8 cellular contexts compared by ENCODE assay signal in genomic region chr2:102251042-102251848, GRCh38.
DNase-seq lines count a peak whose midpoint lies in the region; TF ChIP-seq lines count a peak whose summit lies in the region.

No MANE protein-coding gene starts in this region.

- H3K4me3 Mint-ChIP-seq in neural crest cell, result peak overlapping the region; percentile 81

- H3K27me3 Mint-ChIP-seq in neural crest cell (ENCODE audit: low read depth), result peaks cover 66% of the 10 kb centered on the region

- no peak overlapping the region for H3K27ac Mint-ChIP-seq in neural crest cell (ENCODE audit: unreplicated experiment)

- POLR2A ChIA-PET in HEK293T (lab: Yijun Ruan, JAX), result no interaction called here

- H3K27me3 ChIP-seq in esophagus muscularis mucosa (peaks cover 0 to 19% (median 0%) of the 10 kb centered on the region in 4 donors), thyroid gland (no peaks in the 10 kb centered on the region)

- TF ChIP-seq POLR2A in esophagus muscularis mucosa (IDR thresholded peaks at IDR 0.05; ENCODE audit: low read depth) (no peak), thyroid gland (IDR thresholded peaks at IDR 0.05) (no peak)

- DNase-seq in EH (ENCODE audit: low read depth), result peak; percentile 44
- peak in 49 of 76 experiments; percentile 3 to 57 (median 23) for DNase-seq in HUDEP-2 (lab: John Stamatoyannopoulos, UW; ENCODE audit: unreplicated experiment in 76 of 76)
- peak; percentile 64 for DNase-seq in activated CD8-positive, alpha-beta memory T cell treated with anti-CD3 and anti-CD28 coated beads, Interleukin-2, amount 50 U/mL, for 4 hours
- no peak for DNase-seq in esophagus muscularis mucosa (ENCODE audit: extremely low spot score)
- DNase-seq in neural crest cell (ENCODE audit: low read depth, low spot score), result peak; percentile 43
- DNase-seq in thyroid gland, result peak; percentile 50 to 69
- DNase-seq in HCEC 1CT, result no peak
- no peak for DNase-seq in HEK293T (ENCODE audit: extremely low spot score)

- H3K9me3 ChIP-seq in esophagus muscularis mucosa, result no peaks in the 10 kb centered on the region
- no peaks in the 10 kb centered on the region for H3K9me3 ChIP-seq in thyroid gland

- TF ChIP-seq CTCF in esophagus muscularis mucosa (IDR thresholded peaks at IDR 0.05), result peak; percentile 38 to 68 (median 51)
- peak; percentile 79 for TF ChIP-seq CTCF in neural crest cell (conservative IDR thresholded peaks at IDR 0.05)
- peak in 5 of 6 experiments; percentile 30 to 71 (median 52) for TF ChIP-seq CTCF in thyroid gland (IDR thresholded peaks at IDR 0.05)

- CTCF ChIA-PET in HEK293T (lab: Yijun Ruan, JAX), result interaction anchor here (0.6 to 1.3 kb wide), 2 partner anchors 11 to 190 kb away, joined by 3 to 4 read pairs; no protein-coding TSS in a partner anchor

- peaks cover 9% of the 10 kb centered on the region for H3K4me1 Mint-ChIP-seq in neural crest cell

- H3K4me1 ChIP-seq in esophagus muscularis mucosa (peaks cover 6 to 14% (median 12%) of the 10 kb centered on the region in 4 donors), thyroid gland (peaks cover 0 to 4% of the 10 kb centered on the region in 2 donors)

- TF ChIP-seq EP300 in esophagus muscularis mucosa (IDR thresholded peaks at IDR 0.05), result no peak

- H3K36me3 ChIP-seq in esophagus muscularis mucosa, result no peaks in the 10 kb centered on the region
- no peaks in the 10 kb centered on the region for H3K36me3 ChIP-seq in thyroid gland

- WGBS in esophagus muscularis mucosa, result 9% methylated on average over 42 of the region's 52 CpGs
- WGBS in thyroid gland, 2 donors, result 4 to 8% methylated on average over 46 to 52 of the region's 52 CpGs

- H3K9me3 Mint-ChIP-seq in neural crest cell, result no peaks in the 10 kb centered on the region

- H3K4me3 ChIP-seq in esophagus muscularis mucosa (peak overlapping the region; percentile 43 to 55 (median 50)), thyroid gland (replicated peaks in 1 of 3) (peak overlapping the region in 2 of 3 donors; percentile 21 to 33)

- intact Hi-C loops in esophagus muscularis mucosa (cut with DNase I), result loop anchor here (10.0 kb wide), 1 partner anchor 104 kb away; the partner anchor contains the start of gene IL18R1
- intact Hi-C loops in thyroid gland (cut with DNase I), result loop anchor here (10.0 kb wide), 1 partner anchor 194 kb away; no protein-coding TSS in a partner anchor

- H3K36me3 Mint-ChIP-seq in neural crest cell (ENCODE audit: low read depth), result no peaks in the 10 kb centered on the region

- H3K27ac ChIP-seq in esophagus muscularis mucosa (replicated peaks in 1 of 4) (peak overlapping the region in 1 of 4 donors; percentile 34), thyroid gland (peak overlapping the region in 1 of 3 donors; percentile 60)

TF ChIP-seq in HEK293T, 16 proteins besides CTCF, POLR2A, EP300 and RAD21:
- no peak for TF ChIP-seq ZNF384 (IDR thresholded peaks at IDR 0.05)
- TF ChIP-seq BHLHE40 (IDR thresholded peaks at IDR 0.05; ENCODE audit: borderline replicate concordance), result no peak
- TF ChIP-seq NFRKB (IDR thresholded peaks at IDR 0.05), result no peak
- no peak for TF ChIP-seq SP1 (IDR thresholded peaks at IDR 0.05)
- TF ChIP-seq PKNOX1 (IDR thresholded peaks at IDR 0.05), result no peak
- TF ChIP-seq FOXA1 (IDR thresholded peaks at IDR 0.05), result no peak
- no peak for TF ChIP-seq CTBP1 (IDR thresholded peaks at IDR 0.05; ENCODE audit: borderline replicate concordance)
- no peak for TF ChIP-seq TARDBP (IDR thresholded peaks at IDR 0.05)
- TF ChIP-seq L3MBTL2 (conservative IDR thresholded peaks at IDR 0.05), result no peak
- no peak for TF ChIP-seq FOXK2 (IDR thresholded peaks at IDR 0.05)
- TF ChIP-seq LEF1 (IDR thresholded peaks at IDR 0.05; ENCODE audit: borderline replicate concordance), result no peak
- TF ChIP-seq SUZ12 (IDR thresholded peaks at IDR 0.05), result no peak

Comparison
In these comparisons a context has a peak if more than half of its experiments do, and no peak if none do; other contexts are left out.
1. DNase-seq: peak in EH (single experiment), HUDEP-2 (49 of 76), activated CD8-positive, alpha-beta memory T cell treated with anti-CD3 and anti-CD28 coated beads, Interleukin-2, amount 50 U/mL, for 4 hours (single experiment), neural crest cell (single experiment) and thyroid gland (2 of 2); none in esophagus muscularis mucosa (single experiment), HCEC 1CT (single experiment) and HEK293T (single experiment).
2. Peak in every context shown above with its lines, with median percentiles within 50 percentile points of each other: CTCF ChIP-seq.